In the genomic region with DNA sequence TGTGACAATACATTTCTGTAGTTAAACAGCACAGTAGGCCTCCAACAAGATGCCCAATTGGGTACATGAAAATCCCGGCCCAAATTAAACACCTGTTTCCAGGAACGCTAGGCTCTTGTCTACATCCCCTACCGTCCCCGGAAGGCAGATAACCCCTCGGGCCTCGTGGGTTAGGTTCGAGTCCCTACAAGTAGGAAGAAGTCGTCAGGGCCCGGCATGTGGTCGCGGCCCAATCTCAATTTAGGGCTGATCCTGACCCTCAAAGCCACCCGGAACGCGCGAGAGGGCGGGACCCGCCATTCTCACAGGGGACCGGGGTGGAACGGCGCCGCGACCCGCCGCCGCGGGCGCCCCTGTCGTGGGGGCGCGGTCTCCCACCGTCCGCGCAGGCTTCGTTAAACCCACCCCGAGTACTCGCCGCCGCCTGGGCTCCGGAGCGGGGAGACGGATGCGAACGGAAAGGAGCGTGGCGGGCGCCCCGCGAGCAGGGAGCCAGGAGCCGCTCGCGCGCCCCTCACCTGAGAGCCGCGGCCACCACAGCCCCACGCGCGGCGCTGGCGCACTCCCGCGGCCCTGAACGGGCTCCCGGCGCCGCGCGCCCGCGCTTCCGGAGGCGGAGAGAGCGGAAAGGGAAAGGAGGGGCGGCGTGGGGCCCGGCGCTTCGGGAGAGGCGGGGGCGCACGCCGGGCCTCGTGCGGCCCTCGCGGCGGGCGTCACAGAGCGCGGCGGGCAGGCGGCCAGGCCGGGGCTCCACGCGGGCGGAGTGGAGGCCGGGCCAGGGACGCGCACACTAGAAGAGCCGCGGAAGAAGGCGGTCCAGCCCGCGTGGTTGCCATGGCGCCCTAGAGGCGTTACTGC, we compare ENCODE assay signal across 8 cellular contexts. TPM values are rescaled to one million over a fixed set of nuclear protein-coding genes. Genes with fewer than 3 reads are reported as not detected.
DNase-seq lines count a peak whose midpoint lies in the region; ATAC-seq and TF ChIP-seq lines count a peak whose summit lies in the region.

CFAP97 (minus strand) TSS at position 621 of the 858 bp plus-strand sequence. CDS start 12,804 bp downstream, outside the sequence.

- H3K79me2 ChIP-seq in hepatocyte, result peaks cover 37% of the 10 kb centered on the region

- peaks cover 21% of the 10 kb centered on the region for H3K4me1 ChIP-seq in hepatocyte (ENCODE audit: insufficient read depth)
- peaks cover 0 to 2% of the 10 kb centered on the region in 2 donors for H3K4me1 ChIP-seq in aorta (ENCODE audit: control insufficient read depth in 1 of 2, insufficient read depth in 2 of 2, low read length in 2 of 2)

- DNase-seq in GM13977 (ENCODE audit: low spot score) (peak; percentile 90), NCI-H128 (lab: John Stamatoyannopoulos, UW; ENCODE audit: unreplicated experiment) (peak; percentile 50), T1000 (lab: John Stamatoyannopoulos, UW) (peak; percentile 30), astrocyte of the cerebellum (ENCODE audit: low read depth) (peak; percentile 69), hepatocyte (ENCODE audit: low spot score) (peak; percentile 93), retina (peak; percentile 86), aorta (peak; percentile 95 to 99)

- WGBS in hepatocyte (ENCODE audit: low lambda C conversion rate, missing lambda C conversion rate), result 1% methylated on average over 68 of the region's 105 CpGs
- WGBS in aorta, 2 donors, result 0 to 1% methylated on average over 84 to 105 of the region's 105 CpGs

- H2AFZ ChIP-seq in hepatocyte, result peak within 1 kb of the TSS; percentile 89

- TF ChIP-seq CTCF in GM13977 (IDR thresholded peaks at IDR 0.05; ENCODE audit: extremely low read depth, insufficient read depth, missing control alignments) (no peak), astrocyte of the cerebellum (IDR thresholded peaks at IDR 0.05; ENCODE audit: low read depth, low read length, missing control alignments) (no peak), hepatocyte (IDR thresholded peaks at IDR 0.05; ENCODE audit: poor library complexity) (no peak)

- no peaks in the 10 kb centered on the region for H3K27me3 ChIP-seq in hepatocyte
- H3K27me3 ChIP-seq in aorta (ENCODE audit: control insufficient read depth in 1 of 2, insufficient read depth in 2 of 2, low read length in 1 of 2), result no peaks in the 10 kb centered on the region

- intact Hi-C loops in aorta (cut with DNase I), result loop anchor here in 1 of 2 donors (10.0 kb wide), 1 partner anchor 191 kb away; the partner anchor contains the start of genes ANKRD37 and LRP2BP

- ATAC-seq in HG02610 (IDR thresholded peaks at IDR 0.05; ENCODE audit: unreplicated experiment), result peak; percentile 80
- peak; percentile 95 for ATAC-seq in aorta (ENCODE audit: low FRiP score)

- in situ Hi-C loops in GM13977 (cut with MboI; ENCODE audit: low pct_unique_long_range_greater_than_20kb, low sequenced_read_pairs, unreplicated experiment), result no loop called here
- in situ Hi-C loops in astrocyte of the cerebellum (cut with HindIII; ENCODE audit: low sequenced_read_pairs), result no loop called here

- H3K27ac ChIP-seq in hepatocyte (peak within 1 kb of the TSS; percentile 97), aorta (ENCODE audit: low read depth in 1 of 2, low read length in 2 of 2) (peak within 1 kb of the TSS; percentile 85 to 91)

- no peaks in the 10 kb centered on the region for H3K36me3 ChIP-seq in hepatocyte (replicated peaks; ENCODE audit: insufficient read depth, low read depth)
- H3K36me3 ChIP-seq in aorta (ENCODE audit: control insufficient read depth in 1 of 2, insufficient read depth in 2 of 2, low read length in 1 of 2), result no peaks in the 10 kb centered on the region

- no peaks in the 10 kb centered on the region for H4K20me1 ChIP-seq in hepatocyte (ENCODE audit: insufficient read depth, poor library complexity, severe bottlenecking)

- H3K4me3 ChIP-seq in astrocyte of the cerebellum (ENCODE audit: low read depth, low read length) (peak within 1 kb of the TSS; percentile 61), hepatocyte (peak within 1 kb of the TSS; percentile 43), aorta (ENCODE audit: low read length in 2 of 2) (peak within 1 kb of the TSS; percentile 70 to 85)

- no peaks in the 10 kb centered on the region for H3K9me3 ChIP-seq in hepatocyte (ENCODE audit: low read depth)
- H3K9me3 ChIP-seq in aorta (ENCODE audit: control insufficient read depth, low read length), result no peaks in the 10 kb centered on the region

- peak within 1 kb of the TSS; percentile 78 for H3K4me2 ChIP-seq in hepatocyte

- H3K9me2 ChIP-seq in hepatocyte (replicated peaks; ENCODE audit: insufficient read depth), result no peaks in the 10 kb centered on the region

RNA-seq across cellular contexts. Expression of gene CFAP97, which starts in this region (rescaled TPM):
- 28.5 and 28.9 TPM in 2 replicates for total RNA-seq in hepatocyte
- 16.5 and 20.2 TPM in 2 replicates for polyA plus RNA-seq in hepatocyte
- total RNA-seq in aorta, result 10 to 100 TPM; 49.8 to 58.4 TPM
- polyA plus RNA-seq in aorta, result 10 to 100 TPM; 16.6 to 24.0 TPM

Comparison
In these comparisons a context has a peak if more than half of its experiments do, and no peak if none do; other contexts are left out.
1. Peak in every context shown above with its lines: DNase-seq, ATAC-seq, H3K4me3 ChIP-seq and H3K27ac ChIP-seq.
2. DNase-seq: peak in every context shown above with its lines; median percentile 97 in aorta; 93 in hepatocyte; 90 in GM13977; 86 in retina; 69 in astrocyte of the cerebellum; 50 in NCI-H128; 30 in T1000.